In genomic region chr16:78022347-78022746, GRCh38 we compare ENCODE assay signal across 24 cellular contexts. TPM values are rescaled to one million over a fixed set of nuclear protein-coding genes. Genes with fewer than 3 reads are reported as not detected.
"Had no signal": no experiment of that assay in that cellular context is flagged by ENCODE, and none has a peak within 500 bp of the region (broad histone marks: within the 10 kb centered on the region; RNA-seq: fewer than 3 reads in every experiment).

TSS of gene CLEC3A (plus strand) at chr16:78022548. CDS start at chr16:78022627, 79 bp downstream.

- H3K36me3 ChIP-seq: breast epithelium, gastroesophageal sphincter, heart right ventricle, right atrium auricular region, upper lobe of left lung had no signal

- DNase-seq: activated CD4-positive, alpha-beta T cell treated with anti-CD3 and anti-CD28 coated beads, Interleukin-2, amount 50 U/mL, for 1 hour; activated CD8-positive, alpha-beta memory T cell treated with anti-CD3 and anti-CD28 coated beads for 24 hours; activated naive CD4-positive, alpha-beta T cell; activated naive CD8-positive, alpha-beta T cell treated with anti-CD3 and anti-CD28 coated beads, Interleukin-2, amount 10 ng/mL, durations not matched to agents 7 days and 5 days; dermis blood vessel endothelial cell; erythroblast; heart right ventricle; left ventricle myocardium superior; occipital lobe; stimulated activated CD4-positive, alpha-beta T cell treated with anti-CD3 and anti-CD28 coated beads, Interleukin-15, amount 100 ng/mL, for 24 hours; stimulated activated CD4-positive, alpha-beta T cell treated with anti-CD3 and anti-CD28 coated beads, Interleukin-4, amount 100 ng/mL, for 24 hours; stimulated activated naive CD8-positive, alpha-beta T cell treated with anti-CD3 and anti-CD28 coated beads, Interleukin-15, Interleukin-2, amounts not matched to agents 100 U/mL and 50 U/mL, for 24 hours; upper lobe of left lung had no signal

- H3K27me3 ChIP-seq: right atrium auricular region, upper lobe of left lung had no signal

- H3K4me3 ChIP-seq: breast epithelium, gastroesophageal sphincter, heart right ventricle, right atrium auricular region, upper lobe of left lung had no signal

- ATAC-seq: activated CD4-positive, CD25-positive, alpha-beta regulatory T cell treated with anti-CD3 and anti-CD28 coated beads, Interleukin-2, amount 50 U/mL, for 24 hours; gastroesophageal sphincter; heart right ventricle; left ventricle myocardium superior; natural killer cell treated with Interleukin-12 subunit alpha and Interleukin-12 subunit beta and Interleukin-15 and Interleukin-18, amount 100 ng/mL, for 72 hours; stimulated activated naive CD8-positive, alpha-beta T cell treated with anti-CD3 and anti-CD28 coated beads, Interleukin-15, Interleukin-2, amounts not matched to agents 100 U/mL and 50 U/mL, for 24 hours had no signal

- H3K4me1 ChIP-seq: breast epithelium, gastroesophageal sphincter, heart right ventricle, right atrium auricular region, upper lobe of left lung had no signal

- H3K27ac ChIP-seq: breast epithelium, gastroesophageal sphincter, heart right ventricle, right atrium auricular region, upper lobe of left lung had no signal

- H3K9me3 ChIP-seq: breast epithelium, gastroesophageal sphincter, heart right ventricle, right atrium auricular region, upper lobe of left lung had no signal

RNA-seq across cellular contexts. Expression of gene CLEC3A, which starts in this region (rescaled TPM):
- total RNA-seq: activated naive CD8-positive, alpha-beta T cell treated with anti-CD3 and anti-CD28 coated beads, Interleukin-2, amount 10 ng/mL, durations not matched to agents 7 days and 5 days; cerebellum; dermis blood vessel endothelial cell; heart right ventricle; kidney epithelial cell; left ventricle myocardium superior; mesenteric fat pad; natural killer cell treated with Interleukin-12 subunit alpha and Interleukin-12 subunit beta and Interleukin-15 and Interleukin-18, amount 100 ng/mL, for 72 hours; occipital lobe; posterior vena cava; right atrium auricular region; skeletal muscle tissue; T-helper 2 cell treated with Interferon-gamma antibody and Interleukin-4, amounts not matched to agents 100 ng/mL and 5 ng/mL, for 36 hours; upper lobe of left lung had no signal
- polyA plus RNA-seq: heart right ventricle had no signal
